In the genomic region with DNA sequence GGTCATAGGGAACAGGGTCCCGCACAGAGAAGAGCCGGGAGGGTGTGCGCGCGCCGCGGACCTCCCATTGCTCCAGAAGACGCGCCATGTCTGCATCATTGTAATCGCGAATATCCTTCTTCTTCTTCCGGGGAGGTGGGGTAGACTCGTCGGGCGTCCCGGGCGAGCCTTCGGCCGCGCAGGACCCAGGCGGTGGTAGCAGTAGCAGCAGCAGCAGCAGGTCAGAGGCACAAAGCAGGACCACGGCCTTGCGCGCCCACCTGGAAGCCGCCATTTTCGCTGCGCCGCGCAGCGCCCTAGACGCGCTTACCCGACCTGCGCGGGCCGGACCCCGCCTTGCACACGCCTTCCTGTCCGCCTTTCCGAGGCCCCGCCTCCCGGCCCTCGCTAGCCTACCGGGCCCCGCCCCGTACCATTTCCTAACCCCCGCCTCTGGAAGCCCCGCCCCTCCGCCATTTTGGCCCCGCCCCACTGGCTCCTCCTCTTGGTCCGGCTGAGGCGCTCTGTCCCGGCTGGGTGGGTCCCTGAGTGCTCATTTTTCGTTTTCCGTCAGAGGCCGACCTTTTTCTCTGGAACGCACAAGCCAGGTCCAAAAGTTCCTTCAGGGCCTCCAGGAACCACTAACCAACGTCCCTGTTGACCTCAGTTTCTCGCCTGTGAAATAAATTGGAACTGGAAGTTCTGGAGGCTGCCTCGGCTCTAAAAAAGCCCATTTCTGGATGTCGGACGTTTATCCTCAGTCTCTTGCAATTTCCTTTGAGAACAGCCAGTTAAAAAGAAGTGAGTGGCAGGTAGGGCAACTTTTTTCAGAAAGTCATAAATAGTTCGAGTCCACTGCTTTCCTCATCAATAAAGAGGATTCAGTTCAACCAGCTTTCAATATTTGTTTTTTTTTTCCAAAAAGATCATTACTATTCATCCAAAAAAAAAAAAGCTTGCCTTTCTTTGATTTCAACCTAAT, we compare ENCODE assay signal across 8 cellular contexts. TPM values are rescaled to one million over a fixed set of nuclear protein-coding genes. Genes with fewer than 3 reads are reported as not detected.
DNase-seq lines count a peak whose midpoint lies in the region; ATAC-seq and TF ChIP-seq lines count a peak whose summit lies in the region.

A gene (minus strand): TSS at position 302 of the 961 bp plus-strand sequence. CDS start 28 bp downstream, at position 274.

- ATAC-seq in GM18519 (IDR thresholded peaks at IDR 0.05; ENCODE audit: low FRiP score, unreplicated experiment) (peak; percentile 86), HG03045 (IDR thresholded peaks at IDR 0.05; ENCODE audit: unreplicated experiment) (peak; percentile 96)

- H2AFZ ChIP-seq in hepatocyte, result peak within 1 kb of the TSS; percentile 66

- peak within 1 kb of the TSS; percentile 82 for H3K4me2 ChIP-seq in hepatocyte

- H3K4me3 ChIP-seq in hepatocyte, result peak within 1 kb of the TSS; percentile 66

- peaks cover 9% of the 10 kb centered on the region for H4K20me1 ChIP-seq in hepatocyte (ENCODE audit: insufficient read depth, poor library complexity, severe bottlenecking)

- DNase-seq in NCI-H2081 treated with DMSO at 0.1 percent for 48 hours (lab: John Stamatoyannopoulos, UW) (peak; percentile 61), T1000 (lab: John Stamatoyannopoulos, UW) (peak; percentile 91), astrocyte of the hippocampus (ENCODE audit: low read depth, low spot score) (peak; percentile 99), hepatocyte (ENCODE audit: low spot score) (peak; percentile 99), retina (peak; percentile 93)

- H3K9me2 ChIP-seq in hepatocyte (replicated peaks; ENCODE audit: insufficient read depth), result no peaks in the 10 kb centered on the region

- H3K9me3 ChIP-seq in hepatocyte (ENCODE audit: low read depth), result no peaks in the 10 kb centered on the region

- 4% methylated on average over 43 of the region's 63 CpGs for WGBS in hepatocyte (ENCODE audit: low lambda C conversion rate, missing lambda C conversion rate)

- H3K27me3 ChIP-seq in hepatocyte, result no peaks in the 10 kb centered on the region

- H3K27ac ChIP-seq in 22Rv1 (peak within 1 kb of the TSS; percentile 73), hepatocyte (peak within 1 kb of the TSS; percentile 92)

- no peaks in the 10 kb centered on the region for H3K36me3 ChIP-seq in hepatocyte (replicated peaks; ENCODE audit: insufficient read depth, low read depth)

- H3K79me2 ChIP-seq in hepatocyte, result peaks cover 47% of the 10 kb centered on the region

- H3K4me1 ChIP-seq in hepatocyte (ENCODE audit: insufficient read depth), result peaks cover 10% of the 10 kb centered on the region

- no peak for TF ChIP-seq CTCF in 22Rv1 (IDR thresholded peaks at IDR 0.05)
- no peak for TF ChIP-seq CTCF in hepatocyte (IDR thresholded peaks at IDR 0.05; ENCODE audit: poor library complexity)

RNA-seq across cellular contexts. Expression of the gene that starts here (rescaled TPM):
- total RNA-seq in hepatocyte, result 27.1 and 27.4 TPM in 2 replicates
- 47.6 and 52.2 TPM in 2 replicates for polyA plus RNA-seq in hepatocyte

Comparison
In these comparisons a context has a peak if more than half of its experiments do, and no peak if none do; other contexts are left out.
1. Peak in every context shown above with its lines: DNase-seq, ATAC-seq, H3K4me3 ChIP-seq and H3K27ac ChIP-seq.